10 cellular contexts compared by ENCODE assay signal in the genomic region with DNA sequence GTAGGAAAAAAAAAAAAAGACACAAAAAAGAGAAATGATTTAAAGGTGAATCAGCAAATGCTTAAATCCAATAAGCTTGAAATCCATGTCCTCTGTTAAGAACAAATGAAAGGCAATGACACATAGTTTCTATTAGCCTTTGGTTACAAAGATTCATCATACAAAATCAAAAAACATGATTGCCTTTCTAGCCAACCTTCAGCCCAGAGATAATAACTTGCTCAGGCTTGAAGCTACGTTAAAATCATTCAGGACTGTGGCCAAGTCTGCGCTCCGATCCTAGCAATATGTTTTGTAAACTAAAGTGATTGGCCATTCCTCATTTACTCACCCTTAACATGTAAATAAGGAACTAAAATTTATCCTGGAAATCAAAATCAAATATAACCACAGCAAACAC.
"Had no signal": no experiment of that assay in that cellular context is flagged by ENCODE, and none has a peak within 500 bp of the region (broad histone marks: within the 10 kb centered on the region; RNA-seq: fewer than 3 reads in every experiment).

No MANE protein-coding gene starts in this region.

- H3K27ac ChIP-seq: gastroesophageal sphincter, ovary, thyroid gland had no signal

- DNase-seq: activated CD4-positive, alpha-beta T cell treated with anti-CD3 and anti-CD28 coated beads for 4 hours; activated CD8-positive, alpha-beta memory T cell treated with anti-CD3 and anti-CD28 coated beads, Interleukin-2, amount 50 U/mL, for 48 hours; activated CD8-positive, alpha-beta T cell treated with anti-CD3 and anti-CD28 coated beads, Interleukin-2, amount 10 ng/mL, durations not matched to agents 7 days and 5 days; activated naive CD8-positive, alpha-beta T cell treated with anti-CD3 and anti-CD28 coated beads, Interleukin-2, amount 10 ng/mL, durations not matched to agents 7 days and 5 days; kidney; ovary; SW 1271; thyroid gland had no signal

- H3K36me3 ChIP-seq: gastroesophageal sphincter, ovary, thyroid gland had no signal

- H3K4me3 ChIP-seq: gastroesophageal sphincter, ovary, thyroid gland had no signal

- H3K9me3 ChIP-seq: gastroesophageal sphincter, ovary, thyroid gland had no signal

- H3K4me1 ChIP-seq: gastroesophageal sphincter, thyroid gland had no signal

- ATAC-seq: activated CD8-positive, alpha-beta T cell treated with anti-CD3 and anti-CD28 coated beads, Interleukin-2, amount 10 ng/mL, durations not matched to agents 7 days and 5 days; gastroesophageal sphincter had no signal

- H3K27me3 ChIP-seq: gastroesophageal sphincter, ovary, thyroid gland had no signal

- FAIRE-seq: kidney, urothelium cell line had no signal
